8 cellular contexts compared by ENCODE assay signal in genomic region chr19:54463531-54464043, GRCh38. TPM values are rescaled to one million over a fixed set of nuclear protein-coding genes. Genes with fewer than 3 reads are reported as not detected.
DNase-seq lines count a peak whose midpoint lies in the region; ATAC-seq and TF ChIP-seq lines count a peak whose summit lies in the region.

LENG9 (minus strand) TSS chr19:54463778; CDS start chr19:54463526, 252 bp downstream.

- no TSS peak for BruUV-seq in Panc1 (replicated peaks; lab: Mats Ljungman, UMichigan)

- peaks cover 26% of the 10 kb centered on the region for H3K4me1 ChIP-seq in Panc1 (ENCODE audit: control insufficient read depth, insufficient read depth, low read length)

- in situ Hi-C loops in Panc1 (cut with HindIII; ENCODE audit: low pct_unique_long_range_greater_than_20kb, low sequenced_read_pairs) = no loop called here

- H3K9me3 Mint-ChIP-seq in naive B cell = peaks cover 0 to 7% (median 4%) of the 10 kb centered on the region in 7 donors
- no peaks in the 10 kb centered on the region for H3K9me3 Mint-ChIP-seq in stimulated activated effector memory CD8-positive, alpha-beta T cell treated with anti-CD3 and anti-CD28 coated beads, Interleukin-12 subunit alpha, Interleukin-12 subunit beta, amount 100 ng/mL, for 72 hours

- no peak for TF ChIP-seq RAD21 in Ishikawa (IDR thresholded peaks at IDR 0.05; ENCODE audit: low read depth)

- peak within 1 kb of the TSS; percentile 56 to 70 for H3K4me3 ChIP-seq in Panc1 (ENCODE audit: low read depth in 2 of 2, low read length in 2 of 2)

- peak within 1 kb of the TSS; percentile 87 for H3K27ac ChIP-seq in Panc1 (ENCODE audit: low read length)

- TF ChIP-seq EP300 in Ishikawa (IDR thresholded peaks at IDR 0.05; ENCODE audit: borderline replicate concordance) = peak; percentile 7; the same call in 1 of the 2 replicates

- peak; percentile 97 for DNase-seq in DMS53 (lab: John Stamatoyannopoulos, UW)
- no peak for DNase-seq in Panc1 (ENCODE audit: low read depth, low spot score)
- peak; percentile 75 to 84 for DNase-seq in activated T-helper 1 cell treated with anti-CD3 and anti-CD28 coated beads, Interleukin-2, amount 50 U/mL, for 16 hours (ENCODE audit: low read depth in 1 of 2, low spot score in 1 of 2)
- peak; percentile 99 for DNase-seq in fibroblast of gingiva (ENCODE audit: low read depth)
- DNase-seq in naive B cell = peak; percentile 87
- peak; percentile 88 to 97 for DNase-seq in stimulated activated effector memory CD8-positive, alpha-beta T cell treated with anti-CD3 and anti-CD28 coated beads, Interleukin-12 subunit alpha, Interleukin-12 subunit beta, amount 100 ng/mL, for 72 hours (ENCODE audit: low spot score in 2 of 2)

- peaks cover 25 to 31% (median 28%) of the 10 kb centered on the region in 3 donors for H3K4me1 Mint-ChIP-seq in naive B cell
- H3K4me1 Mint-ChIP-seq in stimulated activated effector memory CD8-positive, alpha-beta T cell treated with anti-CD3 and anti-CD28 coated beads, Interleukin-12 subunit alpha, Interleukin-12 subunit beta, amount 100 ng/mL, for 72 hours = peaks cover 43% of the 10 kb centered on the region

- H3K9me3 ChIP-seq in Panc1 (ENCODE audit: control insufficient read depth, insufficient read depth, low read depth, low read length) = no peaks in the 10 kb centered on the region

- POLR2A ChIA-PET in Panc1 (lab: Charles Lee) = interaction anchor here (1.0 kb wide), 1 partner anchor 15 kb away, joined by 20 read pairs; the partner anchor contains the start of gene LENG8

- H3K27me3 ChIP-seq in Panc1 (ENCODE audit: control insufficient read depth, insufficient read depth, low read length) = no peaks in the 10 kb centered on the region

- ATAC-seq in GM21619 (IDR thresholded peaks at IDR 0.05; ENCODE audit: unreplicated experiment) (peak; percentile 45), Panc1 (peak; percentile 62), naive B cell (ENCODE audit: low read depth in 2 of 2) (peak; percentile 59 to 60)
- ATAC-seq in stimulated activated effector memory CD8-positive, alpha-beta T cell treated with anti-CD3 and anti-CD28 coated beads, Interleukin-12 subunit alpha, Interleukin-12 subunit beta, amount 100 ng/mL, for 72 hours = peak; percentile 76

- peaks cover 0 to 8% of the 10 kb centered on the region in 2 donors for H3K36me3 Mint-ChIP-seq in naive B cell
- H3K36me3 Mint-ChIP-seq in stimulated activated effector memory CD8-positive, alpha-beta T cell treated with anti-CD3 and anti-CD28 coated beads, Interleukin-12 subunit alpha, Interleukin-12 subunit beta, amount 100 ng/mL, for 72 hours = peaks cover 46% of the 10 kb centered on the region

- no peaks in the 10 kb centered on the region; the same call in 1 of the 2 replicates for H3K36me3 ChIP-seq in Panc1 (ENCODE audit: control insufficient read depth, insufficient read depth, low read length)

- no peak for TF ChIP-seq CTCF in Panc1 (IDR thresholded peaks at IDR 0.05)

- peak within 1 kb of the TSS; percentile 91 to 99 (median 97) for H3K27ac Mint-ChIP-seq in naive B cell
- peak within 1 kb of the TSS; percentile 92 for H3K27ac Mint-ChIP-seq in stimulated activated effector memory CD8-positive, alpha-beta T cell treated with anti-CD3 and anti-CD28 coated beads, Interleukin-12 subunit alpha, Interleukin-12 subunit beta, amount 100 ng/mL, for 72 hours

- H3K4me3 Mint-ChIP-seq in naive B cell = peak within 1 kb of the TSS; percentile 79 to 94 (median 90)
- H3K4me3 Mint-ChIP-seq in stimulated activated effector memory CD8-positive, alpha-beta T cell treated with anti-CD3 and anti-CD28 coated beads, Interleukin-12 subunit alpha, Interleukin-12 subunit beta, amount 100 ng/mL, for 72 hours = peak within 1 kb of the TSS; percentile 81

- peaks cover 3 to 6% (median 5%) of the 10 kb centered on the region in 3 donors for H3K27me3 Mint-ChIP-seq in naive B cell

- intact Hi-C loops in Panc1 (cut with micrococcal nuclease; ENCODE audit: unreplicated experiment) = no loop called here

- CTCF ChIA-PET in Panc1 (lab: Charles Lee) = no interaction called here

TF ChIP-seq in Ishikawa, 13 proteins besides CTCF, POLR2A, EP300 and RAD21:
- TF ChIP-seq TCF12 (IDR thresholded peaks at IDR 0.05; ENCODE audit: low read depth) (no peak; the same call in 1 of the 2 replicates), MAX (IDR thresholded peaks at IDR 0.05) (peak; percentile 95), YY1 (IDR thresholded peaks at IDR 0.05; ENCODE audit: low read depth) (no peak), TAF1 (IDR thresholded peaks at IDR 0.05; ENCODE audit: low read depth) (peak; percentile 55; the same call in 1 of the 2 replicates), TEAD4 (IDR thresholded peaks at IDR 0.05) (0 out of 2 replicates have a peak, but pooled peaks have one; percentile 5)

RNA-seq across cellular contexts. Expression of gene LENG9, which starts in this region (rescaled TPM):
- 5.1 TPM for total RNA-seq in Panc1 (2021; ENCODE audit: unreplicated experiment)
- 10.9 TPM for polyA plus RNA-seq in Panc1 (2012; ENCODE audit: insufficient read length)
- under 1 TPM in 5 of 6 donors, not detected in 1; 0.20 to 0.62 (median 0.31) TPM for polyA plus RNA-seq in naive B cell (ENCODE audit: low read depth in 6 of 6)

Comparison
In these comparisons a context has a peak if more than half of its experiments do, and no peak if none do; other contexts are left out.
1. Peak in DNase-seq and ATAC-seq in naive B cell; RNA of the gene not detected or under 1 TPM.